In the genomic region with DNA sequence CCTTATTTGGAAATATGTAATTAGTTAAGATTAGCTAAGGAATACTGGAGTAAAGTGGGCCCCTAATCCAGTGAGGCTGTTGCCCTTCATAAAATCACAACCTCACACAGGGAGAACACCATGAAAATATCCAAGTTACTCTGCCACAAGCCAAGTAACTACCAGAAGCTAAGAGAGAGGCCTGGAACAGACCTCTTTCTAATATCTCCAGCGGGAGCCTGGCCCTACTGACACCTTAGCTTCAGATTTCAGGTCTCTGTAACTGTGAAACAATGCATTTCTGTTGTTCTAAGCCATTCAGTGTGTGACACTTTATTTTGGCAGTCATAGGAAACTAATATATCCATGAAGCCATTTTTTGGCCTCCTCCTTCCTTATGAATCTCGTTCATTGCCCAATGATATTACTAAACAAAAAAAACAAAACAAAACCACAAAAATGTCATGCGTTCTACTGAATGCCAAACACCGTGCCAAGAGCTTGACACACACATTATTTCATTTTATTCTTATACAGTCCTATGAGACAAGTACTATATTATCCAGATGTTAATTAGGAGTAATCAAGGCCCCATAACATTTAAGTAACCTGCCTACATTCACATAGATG, we compare ENCODE assay signal across 22 cellular contexts.
DNase-seq lines count a peak whose midpoint lies in the region; ATAC-seq and TF ChIP-seq lines count a peak whose summit lies in the region.
"Had no signal": no experiment of that assay in that cellular context is flagged by ENCODE, and none has a peak within 500 bp of the region (broad histone marks: within the 10 kb centered on the region; RNA-seq: fewer than 3 reads in every experiment).

No MANE protein-coding gene starts in this region.

- no peak for TF ChIP-seq POLR2A in breast epithelium (IDR thresholded peaks at IDR 0.05)
- no peak for TF ChIP-seq POLR2A in transverse colon (IDR thresholded peaks at IDR 0.05)

- no peak for TF ChIP-seq CTCF in breast epithelium (IDR thresholded peaks at IDR 0.05)
- TF ChIP-seq CTCF in transverse colon (IDR thresholded peaks at IDR 0.05) = no peak

- H3K36me3 ChIP-seq in breast epithelium (no peaks in the 10 kb centered on the region), transverse colon (no peaks in the 10 kb centered on the region)
- H3K36me3 ChIP-seq: ascending aorta, spleen, tibial artery had no signal

- DNase-seq in M059J (ENCODE audit: low read depth) (peak; percentile 11), breast epithelium (ENCODE audit: low spot score in 2 of 2) (no peak), fibroblast of the conjunctiva (ENCODE audit: low read depth) (peak; percentile 65), NCI-H774 (lab: John Stamatoyannopoulos, UW) (no peak), Right ventricle myocardium superior (no peak), NK-92 (lab: John Stamatoyannopoulos, UW; ENCODE audit: unreplicated experiment) (no peak), transverse colon (no peak)
- DNase-seq: activated CD8-positive, alpha-beta T cell treated with anti-CD3 and anti-CD28 coated beads, Interleukin-2, amount 10 ng/mL, durations not matched to agents 7 days and 5 days; C1 segment of cervical spinal cord; DMS79 treated with DMSO at 0.1 percent for 48 hours; effector memory CD4-positive, alpha-beta T cell; NCI-H1417 treated with DMSO at 0.1 percent for 48 hours; NCI-H2171 treated with DMSO at 0.1 percent for 48 hours; NK-92 treated with Interleukin-12 subunit alpha and Interleukin-12 subunit beta, amount 100 ng/mL, for 24 hours; RPMI8226; spleen; T-helper 1 cell; tibial artery had no signal

- peak overlapping the region; percentile 53 to 63 for H3K27ac ChIP-seq in breast epithelium
- no peak overlapping the region for H3K27ac ChIP-seq in transverse colon
- H3K27ac ChIP-seq: ascending aorta, HL-60, KMS-11, spleen, tibial artery had no signal

- H3K9me3 ChIP-seq in breast epithelium (peaks cover 0 to under 1% of the 10 kb centered on the region in 2 donors), transverse colon (no peaks in the 10 kb centered on the region)
- H3K9me3 ChIP-seq: ascending aorta, tibial artery had no signal

- TF ChIP-seq EP300 in transverse colon (IDR thresholded peaks at IDR 0.05; ENCODE audit: low read depth) = no peak

- no peaks in the 10 kb centered on the region for H3K27me3 ChIP-seq in breast epithelium
- no peaks in the 10 kb centered on the region for H3K27me3 ChIP-seq in transverse colon
- H3K27me3 ChIP-seq: ascending aorta, spleen, tibial artery had no signal

- intact Hi-C loops in breast epithelium (cut with DNase I; ENCODE audit: low total_unique reads) (no loop called here), Right ventricle myocardium superior (cut with DNase I) (no loop called here), transverse colon (cut with DNase I; ENCODE audit: low total_unique reads) (loop anchor here (5.0 kb wide), 1 partner anchor 1608 kb away; no protein-coding TSS in a partner anchor)

- H3K4me1 ChIP-seq in breast epithelium (no peaks in the 10 kb centered on the region), transverse colon (no peaks in the 10 kb centered on the region)
- H3K4me1 ChIP-seq: ascending aorta, spleen, tibial artery had no signal

- no peak for ATAC-seq in Right ventricle myocardium superior (ENCODE audit: poor library complexity)
- ATAC-seq: activated CD8-positive, alpha-beta T cell treated with anti-CD3 and anti-CD28 coated beads, Interleukin-2, amount 10 ng/mL, durations not matched to agents 7 days and 5 days; activated T-helper 17 cell treated with anti-CD3 and anti-CD28 coated beads, Interleukin-2, amount 50 U/mL, for 72 hours had no signal

- no peak overlapping the region for H3K4me3 ChIP-seq in breast epithelium
- no peak overlapping the region for H3K4me3 ChIP-seq in transverse colon
- H3K4me3 ChIP-seq: ascending aorta, spleen, tibial artery had no signal

- 68 to 80% methylated on average over 3 to 4 of the region's 4 CpGs for WGBS in transverse colon (ENCODE audit: low coverage in 1 of 2), 2 donors

- in situ Hi-C loops in transverse colon (cut with MboI; ENCODE audit: low pct_ligation_motif_present in 1 of 4, low pct_unique_long_range_greater_than_20kb in 1 of 4, low sequenced_read_pairs in 3 of 4) = no loop called here

Comparison
In these comparisons a context has a peak if more than half of its experiments do, and no peak if none do; other contexts are left out.
1. DNase-seq: peak in M059J (single experiment) and fibroblast of the conjunctiva (single experiment); none in breast epithelium (0 of 2), NCI-H774 (single experiment), Right ventricle myocardium superior (single experiment), NK-92 (single experiment) and transverse colon (single experiment).
2. H3K27ac ChIP-seq: peak in breast epithelium (2 of 2); none in transverse colon (0 of 4).